ENCODE assay signal across 8 cellular contexts in the genomic region with DNA sequence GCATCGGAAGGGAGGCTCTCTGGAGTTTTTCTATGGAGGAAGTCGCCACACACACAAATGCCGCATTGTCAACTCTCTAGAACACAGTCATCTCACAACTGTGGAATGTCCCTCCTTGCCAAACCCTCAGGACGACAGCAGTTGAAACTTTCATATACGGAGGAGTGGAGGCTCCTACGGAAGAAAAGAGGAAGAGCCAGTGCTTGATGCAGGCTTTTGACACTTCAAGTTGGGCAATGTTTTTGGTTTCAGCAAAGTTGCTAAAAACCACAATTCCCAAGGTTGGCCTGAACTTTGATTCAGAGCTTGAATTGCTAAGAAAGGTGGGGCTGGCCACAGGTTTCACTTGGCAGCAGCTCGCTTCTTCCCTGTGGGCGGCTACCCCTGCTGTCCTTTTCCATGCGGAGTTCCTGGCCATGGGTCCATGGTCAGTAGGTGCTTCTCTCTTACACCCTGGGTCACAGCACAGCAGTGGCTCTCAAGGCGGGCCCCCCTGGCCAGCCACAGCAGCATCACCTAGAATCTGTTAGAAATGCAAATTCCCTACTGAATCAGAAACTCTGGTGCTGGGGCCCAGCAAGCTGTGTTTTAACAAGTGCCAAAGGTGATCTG.
DNase-seq lines count a peak whose midpoint lies in the region; ATAC-seq and TF ChIP-seq lines count a peak whose summit lies in the region.

No MANE protein-coding gene starts in this region.

- TF ChIP-seq CTCF in CD14-positive monocyte (IDR thresholded peaks at IDR 0.05) (no peak), prostate gland (IDR thresholded peaks at IDR 0.05) (no peak), sigmoid colon (IDR thresholded peaks at IDR 0.05) (no peak), Caco-2 (IDR thresholded peaks at IDR 0.05; ENCODE audit: insufficient read depth in 1 of 2, low read depth in 1 of 2, low read length in 1 of 2, severe bottlenecking in 1 of 2, unreplicated experiment in 1 of 2) (no peak)

- POLR2A ChIA-PET in Caco-2 (lab: Charles Lee): no interaction called here

- H3K27ac Mint-ChIP-seq in CD14-positive monocyte (peak overlapping the region; percentile 81 to 97 (median 93)), Caco-2 (ENCODE audit: unreplicated experiment) (no peak overlapping the region)

- H3K4me3 ChIP-seq in prostate gland (no peak overlapping the region), sigmoid colon (no peak overlapping the region), Caco-2 (ENCODE audit: low read depth, low read length) (no peak overlapping the region)

- H3K4me1 ChIP-seq in prostate gland (replicated peaks) (no peaks in the 10 kb centered on the region), sigmoid colon (peaks cover 0 to 1% (median under 1%) of the 10 kb centered on the region in 4 donors), Caco-2 (no peaks in the 10 kb centered on the region)

- peak overlapping the region; percentile 45 to 71 for H3K4me3 Mint-ChIP-seq in CD14-positive monocyte
- no peak overlapping the region for H3K4me3 Mint-ChIP-seq in activated T-cell treated with anti-CD3 and anti-CD28 coated beads, Interleukin-2, amount 50 U/mL, for 4 hours
- no peak overlapping the region for H3K4me3 Mint-ChIP-seq in Caco-2 (ENCODE audit: unreplicated experiment)

- H3K9me3 ChIP-seq in prostate gland (no peaks in the 10 kb centered on the region), sigmoid colon (no peaks in the 10 kb centered on the region), Caco-2 (no peaks in the 10 kb centered on the region)

- H3K4me1 Mint-ChIP-seq in CD14-positive monocyte: peaks cover 30% of the 10 kb centered on the region
- peaks cover 18% of the 10 kb centered on the region for H3K4me1 Mint-ChIP-seq in activated T-cell treated with anti-CD3 and anti-CD28 coated beads, Interleukin-2, amount 50 U/mL, for 4 hours (ENCODE audit: low read depth)
- no peaks in the 10 kb centered on the region for H3K4me1 Mint-ChIP-seq in Caco-2 (ENCODE audit: low read depth, unreplicated experiment)

- H3K27me3 Mint-ChIP-seq in CD14-positive monocyte (ENCODE audit: low read depth in 3 of 3): peaks cover 3 to 6% (median 3%) of the 10 kb centered on the region in 3 donors
- H3K27me3 Mint-ChIP-seq in activated T-cell treated with anti-CD3 and anti-CD28 coated beads, Interleukin-2, amount 50 U/mL, for 4 hours (ENCODE audit: low read depth): no peaks in the 10 kb centered on the region
- H3K27me3 Mint-ChIP-seq in Caco-2 (ENCODE audit: insufficient read depth, unreplicated experiment): no peaks in the 10 kb centered on the region

- BruUV-seq in Caco-2 (replicated peaks; lab: Mats Ljungman, UMichigan): no TSS peak

- peak; percentile 70 for DNase-seq in CD14-positive monocyte (ENCODE audit: low spot score)
- DNase-seq in activated T-cell treated with anti-CD3 and anti-CD28 coated beads, Interleukin-2, amount 50 U/mL, for 4 hours: no peak
- DNase-seq in prostate gland (ENCODE audit: low spot score): peak; percentile 51
- DNase-seq in sigmoid colon: no peak
- no peak for DNase-seq in NCI-H2107 treated with DMSO at 0.1 percent for 48 hours (lab: John Stamatoyannopoulos, UW; ENCODE audit: unreplicated experiment)
- DNase-seq in Caco-2: no peak

- TF ChIP-seq POLR2A in prostate gland (IDR thresholded peaks at IDR 0.05): no peak
- no peak for TF ChIP-seq POLR2A in sigmoid colon (IDR thresholded peaks at IDR 0.05)

- H3K9me3 Mint-ChIP-seq in CD14-positive monocyte (peaks cover 0 to 2% (median 0%) of the 10 kb centered on the region in 7 donors), Caco-2 (ENCODE audit: unreplicated experiment) (no peaks in the 10 kb centered on the region)
- peaks cover 4% of the 10 kb centered on the region for H3K9me3 Mint-ChIP-seq in activated T-cell treated with anti-CD3 and anti-CD28 coated beads, Interleukin-2, amount 50 U/mL, for 4 hours

- no peak for TF ChIP-seq EP300 in sigmoid colon (IDR thresholded peaks at IDR 0.05)

- H3K27ac ChIP-seq in prostate gland: peak overlapping the region in 1 of 2 donors; percentile 31
- H3K27ac ChIP-seq in sigmoid colon: no peak overlapping the region

- CTCF ChIA-PET in Caco-2 (lab: Charles Lee): no interaction called here

- 52% methylated on average over 10 of the region's 10 CpGs for WGBS in prostate gland
- WGBS in sigmoid colon, 2 donors: 55 to 61% methylated on average over 10 of the region's 10 CpGs

- H3K36me3 ChIP-seq in prostate gland: no peaks in the 10 kb centered on the region
- H3K36me3 ChIP-seq in sigmoid colon: no peaks in the 10 kb centered on the region
- H3K36me3 ChIP-seq in Caco-2 (ENCODE audit: control insufficient read depth, insufficient read depth, low read length): no peaks in the 10 kb centered on the region

- ATAC-seq in GM19372 (IDR thresholded peaks at IDR 0.05; ENCODE audit: low read depth, unreplicated experiment): peak; percentile 59
- peak; percentile 51 for ATAC-seq in HG03280 (IDR thresholded peaks at IDR 0.05; ENCODE audit: unreplicated experiment)
- peak; percentile 68 to 77 for ATAC-seq in activated T-cell treated with anti-CD3 and anti-CD28 coated beads, Interleukin-2, amount 50 U/mL, for 4 hours

- H3K36me3 Mint-ChIP-seq in CD14-positive monocyte: peaks cover 0 to 3% of the 10 kb centered on the region in 2 donors
- no peaks in the 10 kb centered on the region for H3K36me3 Mint-ChIP-seq in activated T-cell treated with anti-CD3 and anti-CD28 coated beads, Interleukin-2, amount 50 U/mL, for 4 hours (ENCODE audit: insufficient read depth)
- no peaks in the 10 kb centered on the region for H3K36me3 Mint-ChIP-seq in Caco-2 (ENCODE audit: insufficient read depth, unreplicated experiment)

- no peaks in the 10 kb centered on the region for H3K27me3 ChIP-seq in prostate gland (replicated peaks; ENCODE audit: insufficient read depth)
- H3K27me3 ChIP-seq in sigmoid colon: no peaks in the 10 kb centered on the region
- H3K27me3 ChIP-seq in Caco-2 (replicated peaks; ENCODE audit: control insufficient read depth, insufficient read depth, low read length): no peaks in the 10 kb centered on the region

- intact Hi-C loops in CD14-positive monocyte (cut with micrococcal nuclease): no loop called here
- intact Hi-C loops in prostate gland (cut with DNase I): no loop called here
- intact Hi-C loops in sigmoid colon (cut with DNase I): no loop called here
- intact Hi-C loops in Caco-2 (cut with micrococcal nuclease; ENCODE audit: unreplicated experiment): no loop called here

Comparison
In these comparisons a context has a peak if more than half of its experiments do, and no peak if none do; other contexts are left out.
1. DNase-seq: peak in CD14-positive monocyte (single experiment) and prostate gland (single experiment); none in activated T-cell treated with anti-CD3 and anti-CD28 coated beads, Interleukin-2, amount 50 U/mL, for 4 hours (single experiment), sigmoid colon (single experiment), NCI-H2107 treated with DMSO at 0.1 percent for 48 hours (single experiment) and Caco-2 (0 of 2).
2. H3K4me3 Mint-ChIP-seq: peak in CD14-positive monocyte (2 of 2); none in activated T-cell treated with anti-CD3 and anti-CD28 coated beads, Interleukin-2, amount 50 U/mL, for 4 hours (single experiment) and Caco-2 (single experiment).
3. Peak in every context shown above with its lines, with median percentiles within 50 percentile points of each other: ATAC-seq.